In the genomic region with DNA sequence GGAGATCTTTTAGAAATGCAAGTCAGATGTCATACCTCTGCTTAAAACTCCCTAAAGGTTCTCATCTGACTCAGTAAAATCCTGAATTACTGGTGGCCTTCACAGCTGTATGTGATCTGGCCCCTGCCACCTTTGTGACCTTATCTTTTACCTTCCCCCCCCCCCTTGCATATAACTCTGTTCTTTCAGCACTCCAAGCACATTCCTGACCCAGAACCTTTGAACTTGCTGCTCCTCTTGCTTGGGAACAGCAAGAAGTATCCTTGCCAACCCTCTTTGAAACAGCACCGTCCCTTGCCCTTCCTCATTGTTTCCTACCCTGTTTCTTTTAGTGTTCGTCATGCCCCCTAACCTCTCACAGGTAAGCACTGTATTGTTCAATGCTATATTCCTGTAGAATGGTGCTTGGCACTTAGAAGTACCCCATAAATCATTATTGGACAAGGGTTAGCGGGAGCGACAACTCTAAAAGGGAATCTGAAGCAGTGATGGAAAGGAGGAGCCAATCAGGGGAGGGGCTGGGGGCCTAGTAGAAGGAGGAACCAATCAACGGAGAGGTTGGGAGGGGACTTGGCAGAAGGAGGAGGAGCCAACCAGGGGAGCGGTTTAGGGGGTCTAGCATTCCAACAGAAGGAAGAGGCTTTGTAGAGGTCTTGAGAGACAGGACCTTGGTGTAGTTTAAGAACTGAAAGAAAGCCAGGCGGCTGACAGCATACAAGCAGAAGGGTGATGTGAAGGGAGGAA, we compare ENCODE assay signal across 1 cellular context.
TF ChIP-seq lines count a peak whose summit lies in the region.

No MANE protein-coding gene starts in this region.

TF ChIP-seq in IMR-90, 13 proteins besides CTCF, POLR2A, EP300 and RAD21:
- TF ChIP-seq RCOR1 (IDR thresholded peaks at IDR 0.05; ENCODE audit: insufficient replicate concordance, low read length): no peak
- TF ChIP-seq NFE2L2 (IDR thresholded peaks at IDR 0.05; ENCODE audit: low read depth, low read length): no peak
